ENCODE assay signal across 12 cellular contexts in the genomic region with DNA sequence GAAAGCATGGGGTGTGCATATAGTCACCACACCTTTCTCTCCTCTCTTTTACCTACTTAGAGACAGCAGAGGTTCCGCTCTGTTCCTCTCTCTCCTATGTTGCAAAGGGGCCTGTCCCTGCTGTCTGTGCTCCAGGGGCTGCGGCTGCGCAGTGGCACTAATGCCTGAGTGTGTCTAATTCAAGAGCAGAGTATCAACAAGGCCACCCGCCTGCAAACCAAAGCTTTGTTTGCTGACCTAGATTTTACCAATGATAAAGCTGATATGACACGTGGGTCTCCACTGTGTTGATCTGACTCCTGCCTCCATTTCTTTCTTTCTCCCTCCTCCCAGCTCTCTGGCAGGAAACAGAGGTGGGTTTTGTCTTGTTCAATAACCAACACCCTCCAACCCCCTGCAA.
DNase-seq lines count a peak whose midpoint lies in the region; ATAC-seq, FAIRE-seq and TF ChIP-seq lines count a peak whose summit lies in the region.
"Had no signal": no experiment of that assay in that cellular context is flagged by ENCODE, and none has a peak within 500 bp of the region (broad histone marks: within the 10 kb centered on the region; RNA-seq: fewer than 3 reads in every experiment).

No MANE protein-coding gene starts in this region.

- H3K4me3 ChIP-seq in K562, result no peak overlapping the region
- H3K4me3 ChIP-seq: esophagus muscularis mucosa, vagina had no signal

- ATAC-seq in K562 (peak; percentile 47; the same call in 2 of the 3 replicates), HG03139 (IDR thresholded peaks at IDR 0.05; ENCODE audit: unreplicated experiment) (no peak)
- ATAC-seq: left ventricle myocardium superior had no signal

- TF ChIP-seq EP300 in K562 (IDR thresholded peaks at IDR 0.05; ENCODE audit: low read length), result no peak

- in situ Hi-C loops in K562 (cut with MboI), result no loop called here

- H2AFZ ChIP-seq in K562 (ENCODE audit: low read depth, low read length), result no peak overlapping the region

- H3K79me2 ChIP-seq in K562 (ENCODE audit: control insufficient read depth, insufficient read depth, low read length), result no peaks in the 10 kb centered on the region

- intact Hi-C loops in K562 (cut with micrococcal nuclease), result no loop called here

- no peaks in the 10 kb centered on the region for H3K4me1 ChIP-seq in K562 (replicated peaks in 1 of 2; ENCODE audit: control insufficient read depth in 2 of 2, insufficient read depth in 2 of 2, low read length in 2 of 2)
- H3K4me1 ChIP-seq: esophagus muscularis mucosa had no signal

- no peaks in the 10 kb centered on the region for H4K20me1 ChIP-seq in K562 (replicated peaks; ENCODE audit: control insufficient read depth, insufficient read depth, low read length)

- CTCF ChIA-PET in K562 (lab: Yijun Ruan, JAX; ENCODE audit: low intra/inter-chr PET ratio), result no interaction called here

- POLR2A ChIA-PET in K562 (lab: Yijun Ruan, JAX), result interaction anchor here (0.6 kb wide), 1 partner anchor 146 kb away, joined by 3 read pairs; no protein-coding TSS in a partner anchor

- TF ChIP-seq CTCF in K562 (IDR thresholded peaks at IDR 0.05 in 2 of 3, conservative IDR thresholded peaks at IDR 0.05 in 1 of 3; ENCODE audit: insufficient read depth in 2 of 3, low read depth in 1 of 3, low read length in 3 of 3), result no peak

- no peak overlapping the region for H3K27ac ChIP-seq in K562 (ENCODE audit: extremely low read depth, low read depth, low read length)
- H3K27ac ChIP-seq: esophagus muscularis mucosa, vagina had no signal

- H3K9me1 ChIP-seq in K562 (ENCODE audit: control insufficient read depth, insufficient read depth, low read length), result no peaks in the 10 kb centered on the region

- FAIRE-seq in K562 (lab: Jason Lieb, UNC) (no peak), H54 (lab: Jason Lieb, UNC) (no peak)

- BruUV-seq in K562 (replicated peaks; lab: Mats Ljungman, UMichigan), result no TSS peak

- 41% methylated on average over 4 of the region's 5 CpGs for WGBS in K562 (ENCODE audit: insufficient coverage, low coverage, missing lambda C conversion rate)

- no peak for TF ChIP-seq RAD21 in K562 (CRISPR knock-in tag; conservative IDR thresholded peaks at IDR 0.05 in 1 of 2, IDR thresholded peaks at IDR 0.05 in 1 of 2)

- DNase-seq in HuH-7 (ENCODE audit: low spot score), result peak; percentile 10
- peak; percentile 7 to 54 (median 28) for DNase-seq in T-helper 1 cell
- peak in 1 of 4 experiments; percentile 6 for DNase-seq in K562 (ENCODE audit: extremely low read depth in 1 of 4, low spot score in 3 of 4)
- DNase-seq in stimulated activated CD4-positive, alpha-beta T cell treated with anti-CD3 and anti-CD28 coated beads, TNF-alpha, amount 100 ng/mL, for 1 hour (ENCODE audit: low read depth in 3 of 3, low spot score in 1 of 3), result peak in 2 of 3 donors; percentile 33 to 46
- DNase-seq in glomerular visceral epithelial cell (ENCODE audit: extremely low spot score), result no peak
- DNase-seq in NCI-H2171 treated with DMSO at 0.1 percent for 48 hours (lab: John Stamatoyannopoulos, UW), result no peak
- no peak for DNase-seq in H54 (ENCODE audit: insufficient read length, low spot score)
- DNase-seq: DMS 273 treated with DMSO at 0.1 percent for 48 hours, left ventricle myocardium superior had no signal

- no peaks in the 10 kb centered on the region for H3K27me3 ChIP-seq in K562 (ENCODE audit: control insufficient read depth in 2 of 2, insufficient read depth in 2 of 2, low read length in 2 of 2)
- H3K27me3 ChIP-seq: esophagus muscularis mucosa, vagina had no signal

- TF ChIP-seq POLR2A in K562 (conservative IDR thresholded peaks at IDR 0.05) (no peak), H54 (IDR thresholded peaks at IDR 0.05; ENCODE audit: low read depth, low read length) (no peak)

- H3K9ac ChIP-seq in K562 (ENCODE audit: insufficient read depth in 1 of 2, low read depth in 2 of 2, low read length in 2 of 2), result no peak overlapping the region

- H3K9me3 ChIP-seq in K562 (replicated peaks; ENCODE audit: control insufficient read depth, insufficient read depth, low read depth, low read length), result no peaks in the 10 kb centered on the region
- H3K9me3 ChIP-seq: esophagus muscularis mucosa, vagina had no signal

- H3K4me2 ChIP-seq in K562 (ENCODE audit: insufficient read depth, low read length), result no peak overlapping the region

- H3K36me3 ChIP-seq in K562 (ENCODE audit: control insufficient read depth, insufficient read depth, low read length), result peaks cover 17% of the 10 kb centered on the region; the same call in 2 of the 3 replicates

TF ChIP-seq in K562, 482 proteins besides CTCF, POLR2A, EP300 and RAD21 (continues in another document):
- TF ChIP-seq, protein P1, sequence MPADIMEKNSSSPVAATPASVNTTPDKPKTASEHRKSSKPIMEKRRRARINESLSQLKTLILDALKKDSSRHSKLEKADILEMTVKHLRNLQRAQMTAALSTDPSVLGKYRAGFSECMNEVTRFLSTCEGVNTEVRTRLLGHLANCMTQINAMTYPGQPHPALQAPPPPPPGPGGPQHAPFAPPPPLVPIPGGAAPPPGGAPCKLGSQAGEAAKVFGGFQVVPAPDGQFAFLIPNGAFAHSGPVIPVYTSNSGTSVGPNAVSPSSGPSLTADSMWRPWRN (IDR thresholded peaks at IDR 0.05; ENCODE audit: low read depth), result peak; percentile 91
- TF ChIP-seq HLTF (IDR thresholded peaks at IDR 0.05) (no peak), ZNF12 (CRISPR knock-in tag; IDR thresholded peaks at IDR 0.05) (no peak)
- TF ChIP-seq, protein P2, sequence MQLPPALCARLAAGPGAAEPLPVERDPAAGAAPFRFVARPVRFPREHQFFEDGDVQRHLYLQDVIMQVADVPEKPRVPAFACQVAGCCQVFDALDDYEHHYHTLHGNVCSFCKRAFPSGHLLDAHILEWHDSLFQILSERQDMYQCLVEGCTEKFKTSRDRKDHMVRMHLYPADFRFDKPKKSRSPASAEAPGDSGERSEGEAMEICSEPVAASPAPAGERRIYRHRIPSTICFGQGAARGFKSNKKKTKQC (CRISPR knock-in tag; IDR thresholded peaks at IDR 0.05), result no peak
- TF ChIP-seq, protein P3, sequence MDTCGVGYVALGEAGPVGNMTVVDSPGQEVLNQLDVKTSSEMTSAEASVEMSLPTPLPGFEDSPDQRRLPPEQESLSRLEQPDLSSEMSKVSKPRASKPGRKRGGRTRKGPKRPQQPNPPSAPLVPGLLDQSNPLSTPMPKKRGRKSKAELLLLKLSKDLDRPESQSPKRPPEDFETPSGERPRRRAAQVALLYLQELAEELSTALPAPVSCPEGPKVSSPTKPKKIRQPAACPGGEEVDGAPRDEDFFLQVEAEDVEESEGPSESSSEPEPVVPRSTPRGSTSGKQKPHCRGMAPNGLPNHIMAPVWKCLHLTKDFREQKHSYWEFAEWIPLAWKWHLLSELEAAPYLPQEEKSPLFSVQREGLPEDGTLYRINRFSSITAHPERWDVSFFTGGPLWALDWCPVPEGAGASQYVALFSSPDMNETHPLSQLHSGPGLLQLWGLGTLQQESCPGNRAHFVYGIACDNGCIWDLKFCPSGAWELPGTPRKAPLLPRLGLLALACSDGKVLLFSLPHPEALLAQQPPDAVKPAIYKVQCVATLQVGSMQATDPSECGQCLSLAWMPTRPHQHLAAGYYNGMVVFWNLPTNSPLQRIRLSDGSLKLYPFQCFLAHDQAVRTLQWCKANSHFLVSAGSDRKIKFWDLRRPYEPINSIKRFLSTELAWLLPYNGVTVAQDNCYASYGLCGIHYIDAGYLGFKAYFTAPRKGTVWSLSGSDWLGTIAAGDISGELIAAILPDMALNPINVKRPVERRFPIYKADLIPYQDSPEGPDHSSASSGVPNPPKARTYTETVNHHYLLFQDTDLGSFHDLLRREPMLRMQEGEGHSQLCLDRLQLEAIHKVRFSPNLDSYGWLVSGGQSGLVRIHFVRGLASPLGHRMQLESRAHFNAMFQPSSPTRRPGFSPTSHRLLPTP (IDR thresholded peaks at IDR 0.05; ENCODE audit: borderline replicate concordance, extremely low read depth, insufficient read length), result no peak

Comparison
In these comparisons a context has a peak if more than half of its experiments do, and no peak if none do; other contexts are left out.
1. DNase-seq: peak in HuH-7 (single experiment), T-helper 1 cell (5 of 5) and stimulated activated CD4-positive, alpha-beta T cell treated with anti-CD3 and anti-CD28 coated beads, TNF-alpha, amount 100 ng/mL, for 1 hour (2 of 3); none in glomerular visceral epithelial cell (single experiment), NCI-H2171 treated with DMSO at 0.1 percent for 48 hours (single experiment) and H54 (single experiment).